In the genomic region with DNA sequence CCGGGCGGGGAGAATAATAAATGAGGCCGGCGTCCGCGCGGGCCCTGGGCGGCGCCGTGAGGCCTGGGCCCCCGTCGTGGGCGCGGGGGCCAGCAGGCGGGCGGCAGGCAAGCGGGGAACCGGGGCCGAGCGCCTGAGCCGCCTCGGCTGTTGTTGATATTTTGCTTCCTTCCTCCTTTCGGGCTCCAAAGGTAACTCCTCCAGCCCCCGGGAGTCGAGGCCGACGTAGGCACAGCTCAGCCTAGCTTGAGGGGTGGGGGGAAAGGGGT, we compare ENCODE assay signal across 8 cellular contexts. TPM values are rescaled to one million over a fixed set of nuclear protein-coding genes. Genes with fewer than 3 reads are reported as not detected.
DNase-seq lines count a peak whose midpoint lies in the region; ATAC-seq and TF ChIP-seq lines count a peak whose summit lies in the region.

A gene (minus strand): TSS at position 198 of the 269 bp plus-strand sequence. CDS start 17,483 bp downstream, outside the sequence.

- ATAC-seq in HG03135 (IDR thresholded peaks at IDR 0.05; ENCODE audit: unreplicated experiment) (peak; percentile 1), GM21447 (IDR thresholded peaks at IDR 0.05; ENCODE audit: unreplicated experiment) (no peak), HG03025 (IDR thresholded peaks at IDR 0.05; ENCODE audit: low FRiP score, unreplicated experiment) (no peak)

- peak within 1 kb of the TSS; percentile 93 to 100 (median 98) for H3K4me2 ChIP-seq in BLaER1 treated with 17β-estradiol and CSF1 and Interleukin-3, amounts not matched to agents 10 nM and 100 nM

- TF ChIP-seq POLR2A in adrenal gland (IDR thresholded peaks at IDR 0.05) (peak; percentile 53 to 94), stomach (IDR thresholded peaks at IDR 0.05) (no peak)

- H3K27ac ChIP-seq in BLaER1 treated with 17β-estradiol and CSF1 and Interleukin-3, amounts not matched to agents 10 nM and 100 nM = peak within 1 kb of the TSS; percentile 95 to 100 (median 99)
- H3K27ac ChIP-seq in adrenal gland = peak within 1 kb of the TSS; percentile 99 to 100 (median 100)
- peak within 1 kb of the TSS; percentile 74 for H3K27ac ChIP-seq in iPS-20b (ENCODE audit: low read length)
- peak within 1 kb of the TSS; percentile 99 to 100 (median 100) for H3K27ac ChIP-seq in stomach

- H3K4me1 ChIP-seq in BLaER1 treated with 17β-estradiol and CSF1 and Interleukin-3, amounts not matched to agents 10 nM and 100 nM = peaks cover 63 to 67% (median 65%) of the 10 kb centered on the region in 10 experiments
- peaks cover 71 to 74% of the 10 kb centered on the region in 2 donors for H3K4me1 ChIP-seq in adrenal gland (replicated peaks in 1 of 2)
- H3K4me1 ChIP-seq in iPS-20b (ENCODE audit: insufficient read depth, low read length) = peaks cover 44% of the 10 kb centered on the region
- H3K4me1 ChIP-seq in stomach = peaks cover 67 to 79% (median 77%) of the 10 kb centered on the region in 4 donors

- H3K4me3 ChIP-seq in BLaER1 treated with 17β-estradiol and CSF1 and Interleukin-3, amounts not matched to agents 10 nM and 100 nM = peak within 1 kb of the TSS; percentile 89 to 99 (median 98)
- H3K4me3 ChIP-seq in adrenal gland (peak within 1 kb of the TSS; percentile 95 to 99 (median 96)), iPS-20b (ENCODE audit: low read length) (peak within 1 kb of the TSS; percentile 87), stomach (peak within 1 kb of the TSS; percentile 80 to 95 (median 88))

- H3K27me3 ChIP-seq in BLaER1 treated with 17β-estradiol and CSF1 and Interleukin-3, amounts not matched to agents 10 nM and 100 nM = no peaks in the 10 kb centered on the region
- H3K27me3 ChIP-seq in adrenal gland = no peaks in the 10 kb centered on the region
- H3K27me3 ChIP-seq in iPS-20b (ENCODE audit: insufficient read depth, low read length) = no peaks in the 10 kb centered on the region; the same call in 1 of the 2 replicates
- no peaks in the 10 kb centered on the region for H3K27me3 ChIP-seq in stomach

- no peak for TF ChIP-seq CTCF in adrenal gland (IDR thresholded peaks at IDR 0.05)
- no peak for TF ChIP-seq CTCF in stomach (IDR thresholded peaks at IDR 0.05)

- peak within 1 kb of the TSS; percentile 93 to 100 (median 98) for H3K9ac ChIP-seq in BLaER1 treated with 17β-estradiol and CSF1 and Interleukin-3, amounts not matched to agents 10 nM and 100 nM
- H3K9ac ChIP-seq in iPS-20b (ENCODE audit: low read depth, low read length) = peak within 1 kb of the TSS; percentile 86; the same call in 1 of the 2 replicates

- no peak for DNase-seq in adrenal gland
- no peak for DNase-seq in stomach
- DNase-seq in AG20443 (ENCODE audit: low spot score) = no peak

- WGBS in adrenal gland, 4 donors = 0% methylated on average over 9 to 27 of the region's 27 CpGs; no CpG with 5 or more reads in 1 of the 4 donors
- WGBS in stomach, 5 donors = 0% methylated on average over 15 to 27 of the region's 27 CpGs

- peaks cover 40 to 49% (median 46%) of the 10 kb centered on the region in 11 experiments for H4K20me1 ChIP-seq in BLaER1 treated with 17β-estradiol and CSF1 and Interleukin-3, amounts not matched to agents 10 nM and 100 nM

- H3K36me3 ChIP-seq in BLaER1 treated with 17β-estradiol and CSF1 and Interleukin-3, amounts not matched to agents 10 nM and 100 nM = peaks cover 4 to 38% (median 28%) of the 10 kb centered on the region in 11 experiments; a peak in 16 of 22 replicates
- H3K36me3 ChIP-seq in adrenal gland (replicated peaks in 1 of 2) (no peaks in the 10 kb centered on the region), iPS-20b (ENCODE audit: insufficient read depth, low read depth, low read length) (no peaks in the 10 kb centered on the region), stomach (no peaks in the 10 kb centered on the region)

- no peaks in the 10 kb centered on the region for H3K9me3 ChIP-seq in BLaER1 treated with 17β-estradiol and CSF1 and Interleukin-3, amounts not matched to agents 10 nM and 100 nM (replicated peaks in 1 of 11)
- H3K9me3 ChIP-seq in adrenal gland (replicated peaks in 1 of 3) (no peaks in the 10 kb centered on the region), iPS-20b (ENCODE audit: insufficient read depth, low read depth, low read length) (no peaks in the 10 kb centered on the region), stomach (no peaks in the 10 kb centered on the region)

- TF ChIP-seq EP300 in stomach (IDR thresholded peaks at IDR 0.05) = no peak

- intact Hi-C loops in adrenal gland (cut with DNase I) (loop anchor here in 1 of 2 donors (5.0 kb wide), 1 partner anchor 43 kb away; no protein-coding TSS in a partner anchor), stomach (cut with DNase I; ENCODE audit: low total_unique reads) (no loop called here)

RNA-seq across cellular contexts. Expression of the gene that starts here (rescaled TPM):
- total RNA-seq in adrenal gland (10 to 100 TPM; 28.1 to 89.9 (median 74.6) TPM), stomach (100 to 1,000 TPM in 1 of 5 donors, 10 to 100 TPM in 4; 14.3 to 136 (median 62.5) TPM)
- polyA plus RNA-seq in adrenal gland (10 to 100 TPM; 29.1 to 37.4 (median 35.3) TPM), stomach (10 to 100 TPM in 2 of 3 donors, 1 to 10 TPM in 1; 7.7 to 15.6 (median 14.5) TPM)

Comparison
In these comparisons a context has a peak if more than half of its experiments do, and no peak if none do; other contexts are left out.
1. POLR2A ChIP-seq: peak in adrenal gland (2 of 2); none in stomach (0 of 4).
2. Peak in every context shown above with its lines, with median percentiles within 50 percentile points of each other: H3K27ac ChIP-seq and H3K4me3 ChIP-seq.